12 cellular contexts compared by ENCODE assay signal in the genomic region with DNA sequence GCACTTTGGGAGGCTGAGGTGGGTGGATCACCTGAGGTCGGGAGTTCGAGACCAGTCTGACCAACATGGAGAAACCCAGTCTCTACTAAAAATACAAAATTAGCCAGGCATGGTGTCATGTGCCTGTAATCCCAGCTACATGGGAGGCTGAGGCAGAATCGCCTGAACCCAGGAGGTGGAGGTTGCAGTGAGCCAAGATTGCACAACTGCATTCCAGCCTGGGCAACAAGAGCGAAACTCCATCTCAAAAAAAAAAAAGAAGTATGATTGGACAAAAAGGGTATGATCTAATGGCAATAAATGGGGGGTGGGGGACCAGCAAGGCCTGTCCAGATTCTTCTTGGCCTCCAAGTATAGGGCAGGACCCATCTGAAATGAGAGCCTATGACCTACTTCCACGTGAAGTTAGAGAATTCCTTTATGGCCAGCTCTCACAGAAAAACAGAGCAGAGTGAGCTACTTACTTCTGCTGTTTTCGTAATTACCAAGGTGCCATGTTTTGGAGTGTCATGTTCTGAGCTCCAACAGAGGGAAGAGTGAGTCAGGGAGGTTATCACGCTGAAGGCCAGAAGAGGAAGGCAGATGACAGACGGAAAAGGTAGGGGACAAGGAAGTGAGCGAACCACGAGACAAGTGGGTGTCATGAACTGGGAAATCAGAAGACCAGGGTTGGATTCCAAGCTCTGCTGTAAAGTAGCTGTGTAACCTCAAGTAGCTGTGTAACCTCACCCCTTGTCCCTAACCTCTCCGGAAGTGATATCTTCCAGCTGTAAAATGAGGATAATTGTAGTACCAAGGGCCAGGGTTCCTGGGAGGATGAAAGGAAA. TPM values are rescaled to one million over a fixed set of nuclear protein-coding genes. Genes with fewer than 3 reads are reported as not detected.
DNase-seq lines count a peak whose midpoint lies in the region; ATAC-seq and TF ChIP-seq lines count a peak whose summit lies in the region.
"Had no signal": no experiment of that assay in that cellular context is flagged by ENCODE, and none has a peak within 500 bp of the region (broad histone marks: within the 10 kb centered on the region; RNA-seq: fewer than 3 reads in every experiment).

No MANE protein-coding gene starts in this region.

- H3K27ac Mint-ChIP-seq in natural killer cell treated with Interleukin-12 subunit alpha and Interleukin-12 subunit beta and Interleukin-15 and Interleukin-18, amount 100 ng/mL, for 72 hours = peak overlapping the region in 1 of 2 donors; percentile 73
- H3K27ac Mint-ChIP-seq: activated CD4-positive, alpha-beta T cell treated with anti-CD3 and anti-CD28 coated beads, Interleukin-2, amount 10 ng/mL, durations not matched to agents 24 days and 14 days had no signal

- TF ChIP-seq CTCF in NB4 (IDR thresholded peaks at IDR 0.05; ENCODE audit: low read depth, low read length) (no peak), colonic mucosa (IDR thresholded peaks at IDR 0.05) (no peak)

- H3K27ac ChIP-seq in BLaER1 treated with 17β-estradiol and CSF1 and Interleukin-3, amounts not matched to agents 10 nM and 100 nM = peak overlapping the region in 4 of 11 experiments; percentile 45 to 89 (median 69); a peak in 7 of 22 replicates
- no peak overlapping the region for H3K27ac ChIP-seq in colonic mucosa
- no peak overlapping the region for H3K27ac ChIP-seq in effector memory CD4-positive, alpha-beta T cell (ENCODE audit: insufficient read depth, low read length, poor library complexity, severe bottlenecking)
- H3K27ac ChIP-seq: uterus had no signal

- peaks cover 0 to 42% (median 0%) of the 10 kb centered on the region in 11 experiments; a peak in 5 of 22 replicates for H3K36me3 ChIP-seq in BLaER1 treated with 17β-estradiol and CSF1 and Interleukin-3, amounts not matched to agents 10 nM and 100 nM
- no peaks in the 10 kb centered on the region for H3K36me3 ChIP-seq in colonic mucosa
- H3K36me3 ChIP-seq in effector memory CD4-positive, alpha-beta T cell (ENCODE audit: control insufficient read depth, insufficient read depth, low read length) = no peaks in the 10 kb centered on the region
- H3K36me3 ChIP-seq: BE2C, uterus had no signal

- H3K36me3 Mint-ChIP-seq in natural killer cell treated with Interleukin-12 subunit alpha and Interleukin-12 subunit beta and Interleukin-15 and Interleukin-18, amount 100 ng/mL, for 72 hours = peaks cover 15% of the 10 kb centered on the region

- H3K4me2 ChIP-seq in BLaER1 treated with 17β-estradiol and CSF1 and Interleukin-3, amounts not matched to agents 10 nM and 100 nM = peak overlapping the region in 9 of 11 experiments; percentile 24 to 98 (median 84); a peak in 17 of 22 replicates

- no peaks in the 10 kb centered on the region for H3K9me3 ChIP-seq in BLaER1 treated with 17β-estradiol and CSF1 and Interleukin-3, amounts not matched to agents 10 nM and 100 nM (replicated peaks in 1 of 11)
- H3K9me3 ChIP-seq in colonic mucosa = no peaks in the 10 kb centered on the region
- H3K9me3 ChIP-seq in effector memory CD4-positive, alpha-beta T cell (ENCODE audit: control insufficient read depth, low read length) = no peaks in the 10 kb centered on the region
- H3K9me3 ChIP-seq: BE2C, uterus had no signal

- H3K4me1 ChIP-seq in BLaER1 treated with 17β-estradiol and CSF1 and Interleukin-3, amounts not matched to agents 10 nM and 100 nM = peaks cover 39 to 80% (median 67%) of the 10 kb centered on the region in 10 experiments
- H3K4me1 ChIP-seq in colonic mucosa = peaks cover 3% of the 10 kb centered on the region
- peaks cover 9% of the 10 kb centered on the region for H3K4me1 ChIP-seq in effector memory CD4-positive, alpha-beta T cell (ENCODE audit: control insufficient read depth, insufficient read depth, low read length, poor library complexity, severe bottlenecking)
- H3K4me1 ChIP-seq: BE2C, uterus had no signal

- H3K27me3 ChIP-seq in BLaER1 treated with 17β-estradiol and CSF1 and Interleukin-3, amounts not matched to agents 10 nM and 100 nM = peaks cover 30 to 64% (median 53%) of the 10 kb centered on the region in 11 experiments
- H3K27me3 ChIP-seq in colonic mucosa = no peaks in the 10 kb centered on the region
- peaks cover 4% of the 10 kb centered on the region for H3K27me3 ChIP-seq in effector memory CD4-positive, alpha-beta T cell (replicated peaks; ENCODE audit: control insufficient read depth, insufficient read depth, low read length, poor library complexity, severe bottlenecking)
- H3K27me3 ChIP-seq: uterus had no signal

- peak overlapping the region in 3 of 10 experiments; percentile 10 to 43 (median 33); a peak in 4 of 20 replicates for H3K4me3 ChIP-seq in BLaER1 treated with 17β-estradiol and CSF1 and Interleukin-3, amounts not matched to agents 10 nM and 100 nM
- H3K4me3 ChIP-seq in NB4 (ENCODE audit: low read depth, low read length) (no peak overlapping the region), colonic mucosa (no peak overlapping the region)
- no peak overlapping the region for H3K4me3 ChIP-seq in effector memory CD4-positive, alpha-beta T cell (ENCODE audit: insufficient read depth, low read depth, low read length, poor library complexity, severe bottlenecking)
- H3K4me3 ChIP-seq: uterus had no signal

- ATAC-seq in natural killer cell treated with Interleukin-12 subunit alpha and Interleukin-12 subunit beta and Interleukin-15 and Interleukin-18, amount 100 ng/mL, for 72 hours = no peak

- H3K27me3 Mint-ChIP-seq in natural killer cell treated with Interleukin-12 subunit alpha and Interleukin-12 subunit beta and Interleukin-15 and Interleukin-18, amount 100 ng/mL, for 72 hours = peaks cover 15 to 25% of the 10 kb centered on the region in 2 donors

- TF ChIP-seq POLR2A in NB4 (IDR thresholded peaks at IDR 0.05; ENCODE audit: extremely low read depth, insufficient read length) = no peak

- intact Hi-C loops in colonic mucosa (cut with DNase I) = no loop called here

- H3K9ac ChIP-seq in BLaER1 treated with 17β-estradiol and CSF1 and Interleukin-3, amounts not matched to agents 10 nM and 100 nM = peak overlapping the region in 3 of 11 experiments; percentile 14 to 49 (median 18); a peak in 5 of 22 replicates
- no peak overlapping the region for H3K9ac ChIP-seq in colonic mucosa (ENCODE audit: low read depth in 2 of 2, low read length in 2 of 2)

- H3K4me3 Mint-ChIP-seq in natural killer cell treated with Interleukin-12 subunit alpha and Interleukin-12 subunit beta and Interleukin-15 and Interleukin-18, amount 100 ng/mL, for 72 hours = peak overlapping the region; percentile 24
- H3K4me3 Mint-ChIP-seq: activated CD4-positive, alpha-beta T cell treated with anti-CD3 and anti-CD28 coated beads, Interleukin-2, amount 10 ng/mL, durations not matched to agents 24 days and 14 days had no signal

- H4K20me1 ChIP-seq in BLaER1 treated with 17β-estradiol and CSF1 and Interleukin-3, amounts not matched to agents 10 nM and 100 nM = peaks cover 0 to 33% (median 0%) of the 10 kb centered on the region in 11 experiments; a peak in 8 of 22 replicates

- H3K4me1 Mint-ChIP-seq in natural killer cell treated with Interleukin-12 subunit alpha and Interleukin-12 subunit beta and Interleukin-15 and Interleukin-18, amount 100 ng/mL, for 72 hours (ENCODE audit: low read depth in 2 of 2) = peaks cover 46 to 50% of the 10 kb centered on the region in 2 donors

- no peaks in the 10 kb centered on the region for H3K9me3 Mint-ChIP-seq in natural killer cell treated with Interleukin-12 subunit alpha and Interleukin-12 subunit beta and Interleukin-15 and Interleukin-18, amount 100 ng/mL, for 72 hours
- H3K9me3 Mint-ChIP-seq: activated CD4-positive, alpha-beta T cell treated with anti-CD3 and anti-CD28 coated beads, Interleukin-2, amount 10 ng/mL, durations not matched to agents 24 days and 14 days had no signal

- peak; percentile 52 for DNase-seq in NB4 (ENCODE audit: low read depth)
- DNase-seq in dermis blood vessel endothelial cell = peak; percentile 53
- no peak for DNase-seq in natural killer cell treated with Interleukin-12 subunit alpha and Interleukin-12 subunit beta and Interleukin-15 and Interleukin-18, amount 100 ng/mL, for 72 hours (ENCODE audit: low spot score)
- no peak for DNase-seq in colonic mucosa
- DNase-seq in effector memory CD4-positive, alpha-beta T cell = no peak
- no peak for DNase-seq in SW 1271 (lab: John Stamatoyannopoulos, UW)
- no peak for DNase-seq in activated naive CD4-positive, alpha-beta T cell treated with anti-CD3 and anti-CD28 coated beads, Interleukin-2, amount 50 U/mL, for 16 hours
- DNase-seq: activated CD4-positive, alpha-beta T cell treated with anti-CD3 and anti-CD28 coated beads, Interleukin-2, amount 10 ng/mL, durations not matched to agents 24 days and 14 days; activated gamma-delta T cell treated with Interleukin-2 at 50 U/mL for 16 hours; BE2C; uterus had no signal

RNA-seq across cellular contexts. Expression of a gene that starts 3.6 kb away (rescaled TPM):
- total RNA-seq in dermis blood vessel endothelial cell = 0.05 TPM in 1 of 2 replicates, not detected in the other
- total RNA-seq in natural killer cell treated with Interleukin-12 subunit alpha and Interleukin-12 subunit beta and Interleukin-15 and Interleukin-18, amount 100 ng/mL, for 72 hours = 1 to 10 TPM; 1.0 to 2.3 TPM
- total RNA-seq in colonic mucosa = 1 to 10 TPM in 1 of 2 donors, under 1 TPM in 1; 0.89 to 1.2 TPM
- total RNA-seq: activated CD4-positive, alpha-beta T cell treated with anti-CD3 and anti-CD28 coated beads, Interleukin-2, amount 10 ng/mL, durations not matched to agents 24 days and 14 days had no signal

RNA-seq across cellular contexts. Expression of a gene that starts 3.7 kb away (rescaled TPM):
- total RNA-seq in dermis blood vessel endothelial cell (1.5 and 2.2 TPM in 2 replicates), colonic mucosa (10 to 100 TPM; 41.8 to 44.1 TPM)
- total RNA-seq in natural killer cell treated with Interleukin-12 subunit alpha and Interleukin-12 subunit beta and Interleukin-15 and Interleukin-18, amount 100 ng/mL, for 72 hours = 10 to 100 TPM; 22.6 to 46.3 TPM

RNA-seq across cellular contexts. Expression of a gene that starts 4.8 kb away (rescaled TPM):
- total RNA-seq in dermis blood vessel endothelial cell = 12.1 TPM in 2 replicates
- total RNA-seq in natural killer cell treated with Interleukin-12 subunit alpha and Interleukin-12 subunit beta and Interleukin-15 and Interleukin-18, amount 100 ng/mL, for 72 hours = 10 to 100 TPM; 27.2 to 34.6 TPM
- 10 to 100 TPM; 21.3 to 28.0 TPM for total RNA-seq in colonic mucosa

RNA-seq across cellular contexts. Expression of a gene that starts 25.6 kb away (rescaled TPM):
- total RNA-seq in dermis blood vessel endothelial cell = 6.6 and 9.6 TPM in 2 replicates
- 100 to 1,000 TPM; 834 to 935 TPM for total RNA-seq in natural killer cell treated with Interleukin-12 subunit alpha and Interleukin-12 subunit beta and Interleukin-15 and Interleukin-18, amount 100 ng/mL, for 72 hours
- 10 to 100 TPM; 41.0 to 42.8 TPM for total RNA-seq in colonic mucosa

RNA-seq across cellular contexts. Expression of a gene that starts 32.1 kb away (rescaled TPM):
- total RNA-seq in dermis blood vessel endothelial cell = 33.5 and 64.0 TPM in 2 replicates
- 100 to 1,000 TPM in 1 of 2 donors, 10 to 100 TPM in 1; 76.9 to 161 TPM for total RNA-seq in natural killer cell treated with Interleukin-12 subunit alpha and Interleukin-12 subunit beta and Interleukin-15 and Interleukin-18, amount 100 ng/mL, for 72 hours
- total RNA-seq in colonic mucosa = 10 to 100 TPM; 24.8 to 66.4 TPM

Comparison
In these comparisons a context has a peak if more than half of its experiments do, and no peak if none do; other contexts are left out.
1. DNase-seq: peak in NB4 (single experiment) and dermis blood vessel endothelial cell (single experiment); none in natural killer cell treated with Interleukin-12 subunit alpha and Interleukin-12 subunit beta and Interleukin-15 and Interleukin-18, amount 100 ng/mL, for 72 hours (single experiment), colonic mucosa (single experiment), effector memory CD4-positive, alpha-beta T cell (0 of 3), SW 1271 (0 of 2) and activated naive CD4-positive, alpha-beta T cell treated with anti-CD3 and anti-CD28 coated beads, Interleukin-2, amount 50 U/mL, for 16 hours (single experiment).